Comparison of ENCODE assay signal across 8 cellular contexts in genomic region chr2:219541611-219542180, GRCh38. TPM values are rescaled to one million over a fixed set of nuclear protein-coding genes. Genes with fewer than 3 reads are reported as not detected.
A peak's percentile ranks its signal among the peaks of the same experiment; 100 is the strongest.
DNase-seq lines count a peak whose midpoint lies in the region; ATAC-seq and TF ChIP-seq lines count a peak whose summit lies in the region.

No MANE protein-coding gene starts in this region.

- TF ChIP-seq POLR2A in upper lobe of left lung (IDR thresholded peaks at IDR 0.05), result no peak

- H3K27me3 ChIP-seq in Karpas-422 (ENCODE audit: low read length) (no peaks in the 10 kb centered on the region), upper lobe of left lung (no peaks in the 10 kb centered on the region)

- no peak overlapping the region for H3K27ac ChIP-seq in Karpas-422 (ENCODE audit: low read length)
- peak overlapping the region; percentile 19; the same call in 1 of the 2 replicates for H3K27ac ChIP-seq in RWPE1
- peak overlapping the region in 1 of 4 donors; percentile 12 for H3K27ac ChIP-seq in upper lobe of left lung

- no peaks in the 10 kb centered on the region for H3K9me2 ChIP-seq in Karpas-422 (replicated peaks; ENCODE audit: insufficient read depth, low read length)

- peak; percentile 98 for TF ChIP-seq CTCF in RWPE1 (conservative IDR thresholded peaks at IDR 0.05; ENCODE audit: low read depth)
- TF ChIP-seq CTCF in upper lobe of left lung (IDR thresholded peaks at IDR 0.05), result peak; percentile 83 to 99 (median 98)

- H3K4me1 ChIP-seq in Karpas-422 (ENCODE audit: low read length) (peaks cover 23% of the 10 kb centered on the region), upper lobe of left lung (peaks cover 24 to 32% (median 26%) of the 10 kb centered on the region in 4 donors)

- H3K9me3 ChIP-seq in Karpas-422 (ENCODE audit: low read length) (no peaks in the 10 kb centered on the region), upper lobe of left lung (no peaks in the 10 kb centered on the region)

- H3K79me2 ChIP-seq in Karpas-422 (ENCODE audit: low read length), result peaks cover 9% of the 10 kb centered on the region

- POLR2A ChIA-PET in RWPE1 (lab: Yijun Ruan, JAX; ENCODE audit: low non-redundant PET), result no interaction called here

- WGBS in upper lobe of left lung, 2 donors, result 7 to 17% methylated on average over 18 to 31 of the region's 48 CpGs

- peak overlapping the region; percentile 93 for H3K9ac ChIP-seq in Karpas-422 (ENCODE audit: low read length)

- H3K4me3 ChIP-seq in Karpas-422 (ENCODE audit: low read length) (peak overlapping the region; percentile 99), upper lobe of left lung (peak overlapping the region in 3 of 4 donors; percentile 19 to 80 (median 37))

- ATAC-seq in GM21825 (IDR thresholded peaks at IDR 0.05; ENCODE audit: unreplicated experiment) (peak; percentile 44), upper lobe of left lung (ENCODE audit: low FRiP score in 2 of 2) (peak; percentile 14 to 44)

- H3K36me3 ChIP-seq in Karpas-422 (ENCODE audit: insufficient read depth, low read length) (peaks cover 9% of the 10 kb centered on the region; the same call in 1 of the 2 replicates), upper lobe of left lung (peaks cover 0 to 25% (median 17%) of the 10 kb centered on the region in 4 donors)

- peak overlapping the region; percentile 98 for H3K4me2 ChIP-seq in Karpas-422 (ENCODE audit: low read depth, low read length, poor library complexity, severe bottlenecking)

- CTCF ChIA-PET in RWPE1 (lab: Yijun Ruan, JAX), result interaction anchor here (0.5 to 5.5 kb wide), 24 partner anchors 9 to 1584 kb away, joined by 3 to 25 read pairs (median 3); no protein-coding TSS in a partner anchor

- DNase-seq in Daoy (ENCODE audit: low read depth) (peak; percentile 88), Karpas-422 (peak; percentile 93), RWPE1 (ENCODE audit: low spot score) (peak; percentile 76), activated gamma-delta T cell treated with Interleukin-2 at 50 U/mL for 16 hours (peak; percentile 80), germinal center (ENCODE audit: low spot score) (peak; percentile 89), pons (ENCODE audit: low spot score) (peak; percentile 51), upper lobe of left lung (peak; percentile 90 to 96)

- H4K20me1 ChIP-seq in Karpas-422 (ENCODE audit: insufficient read depth, low read depth, low read length), result peaks cover 10% of the 10 kb centered on the region

- TF ChIP-seq EP300 in upper lobe of left lung (IDR thresholded peaks at IDR 0.05), result no peak

- no peak overlapping the region; the same call in 1 of the 2 replicates for H2AFZ ChIP-seq in Karpas-422 (ENCODE audit: low read length)

RNA-seq across cellular contexts. Expression of gene CHPF, which starts 1.9 kb away (rescaled TPM):
- total RNA-seq in Daoy (2014; rRNA removed; shearing (Covaris generic)), result 51.1 and 69.0 TPM in 2 replicates
- 25.5 and 44.5 TPM in 2 replicates for total RNA-seq in Karpas-422 (2014; rRNA removed; shearing (Covaris generic); ENCODE audit: low replicate concordance)
- total RNA-seq in upper lobe of left lung, result 100 to 1,000 TPM in 2 of 6 donors, 10 to 100 TPM in 4; 41.9 to 125 (median 60.2) TPM

RNA-seq across cellular contexts. Expression of gene TMEM198, which starts 2.1 kb away (rescaled TPM):
- total RNA-seq in Daoy (2014; rRNA removed; shearing (Covaris generic)), result 2.4 and 2.5 TPM in 2 replicates
- total RNA-seq in Karpas-422 (2014; rRNA removed; shearing (Covaris generic); ENCODE audit: low replicate concordance), result 2.7 and 3.2 TPM in 2 replicates
- 10 to 100 TPM in 1 of 6 donors, 1 to 10 TPM in 5; 1.9 to 12.6 (median 4.2) TPM for total RNA-seq in upper lobe of left lung

RNA-seq across cellular contexts. Expression of gene ASIC4, which starts 27.4 kb away (rescaled TPM):
- total RNA-seq in Daoy (2014; rRNA removed; shearing (Covaris generic)), result 0.42 TPM in 1 of 2 replicates, not detected in the other
- total RNA-seq in Karpas-422 (2014; rRNA removed; shearing (Covaris generic); ENCODE audit: low replicate concordance), result 0.32 TPM in 1 of 2 replicates, not detected in the other
- total RNA-seq in upper lobe of left lung, result under 1 TPM in 3 of 6 donors, not detected in 3; 0.20 to 0.34 (median 0.29) TPM

RNA-seq across cellular contexts. Expression of gene OBSL1, which starts 29.6 kb away (rescaled TPM):
- total RNA-seq in Daoy (2014; rRNA removed; shearing (Covaris generic)), result 45.3 and 58.2 TPM in 2 replicates
- total RNA-seq in Karpas-422 (2014; rRNA removed; shearing (Covaris generic); ENCODE audit: low replicate concordance), result not detected in 2 replicates
- 100 to 1,000 TPM in 2 of 6 donors, 10 to 100 TPM in 4; 38.2 to 303 (median 67.4) TPM for total RNA-seq in upper lobe of left lung

RNA-seq across cellular contexts. Expression of gene INHA, which starts 30.4 kb away (rescaled TPM):
- 0.36 and 0.80 TPM in 2 replicates for total RNA-seq in Daoy (2014; rRNA removed; shearing (Covaris generic))
- total RNA-seq in Karpas-422 (2014; rRNA removed; shearing (Covaris generic); ENCODE audit: low replicate concordance), result not detected in 2 replicates
- 1 to 10 TPM in 1 of 6 donors, under 1 TPM in 2, not detected in 3; 0.24 to 7.3 (median 0.43) TPM for total RNA-seq in upper lobe of left lung
